Comparison of ENCODE assay signal across 8 cellular contexts in the genomic region with DNA sequence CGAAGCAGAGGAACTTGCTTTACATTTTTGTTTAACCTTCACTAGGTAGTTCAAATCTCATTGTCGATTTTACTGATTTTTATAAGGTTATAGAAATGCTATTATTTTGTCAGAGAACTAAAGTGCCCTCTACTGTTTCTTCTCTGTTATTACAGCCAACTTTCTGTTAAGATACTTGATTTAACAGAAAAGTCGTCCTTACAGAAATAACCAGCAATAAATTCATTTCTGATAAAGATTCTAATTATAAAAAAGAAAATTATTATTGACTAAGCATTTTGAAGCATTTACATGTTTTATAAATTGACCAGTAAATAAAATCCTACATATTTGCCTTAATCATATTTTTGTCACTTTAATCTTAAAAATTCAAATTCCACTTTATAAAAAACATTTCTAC.
DNase-seq lines count a peak whose midpoint lies in the region; ATAC-seq and TF ChIP-seq lines count a peak whose summit lies in the region.

No MANE protein-coding gene starts in this region.

- peak; percentile 24 for DNase-seq in COR-L47 (lab: John Stamatoyannopoulos, UW)
- peak; percentile 46 for DNase-seq in KBM-7
- peak; percentile 32 for DNase-seq in glomerular visceral epithelial cell (ENCODE audit: extremely low spot score)
- DNase-seq in thoracic aorta (ENCODE audit: low spot score), result no peak
- DNase-seq in putamen (ENCODE audit: low spot score), result no peak
- no peak for DNase-seq in A172 (ENCODE audit: low spot score)

- peaks cover 11 to 34% of the 10 kb centered on the region in 2 donors for H3K4me1 ChIP-seq in thoracic aorta (ENCODE audit: control insufficient read depth in 1 of 2, low read depth in 2 of 2)

- in situ Hi-C loops in KBM-7 (cut with MboI; ENCODE audit: low pct_unique_long_range_greater_than_20kb, low sequenced_read_pairs), result no loop called here

- H3K4me3 ChIP-seq in SU-DHL-6 (ENCODE audit: insufficient read depth, low read length, poor library complexity, severe bottlenecking), result no peak overlapping the region
- H3K4me3 ChIP-seq in thoracic aorta, result no peak overlapping the region

- no peaks in the 10 kb centered on the region for H3K9me2 ChIP-seq in SU-DHL-6 (replicated peaks; ENCODE audit: insufficient read depth, low read length)

- H3F3A ChIP-seq in SU-DHL-6 (ENCODE audit: insufficient read depth), result no peaks in the 10 kb centered on the region

- no peak overlapping the region for H3K9ac ChIP-seq in SU-DHL-6 (ENCODE audit: low read length)

- ATAC-seq in thoracic aorta (ENCODE audit: insufficient number of reproducible peaks, low FRiP score, low read depth), result no peak
- no peak for ATAC-seq in GM18867 (IDR thresholded peaks at IDR 0.05; ENCODE audit: unreplicated experiment)

- TF ChIP-seq CTCF in SU-DHL-6 (IDR thresholded peaks at IDR 0.05; ENCODE audit: insufficient read depth, low read length, poor library complexity, severe bottlenecking), result peak; percentile 56
- peak; percentile 61 for TF ChIP-seq CTCF in thoracic aorta (IDR thresholded peaks at IDR 0.05)

- H3K27me3 ChIP-seq in SU-DHL-6 (ENCODE audit: low read length) (no peaks in the 10 kb centered on the region), thoracic aorta (replicated peaks; ENCODE audit: insufficient read depth) (no peaks in the 10 kb centered on the region)

- H3K4me2 ChIP-seq in SU-DHL-6 (ENCODE audit: low read depth, low read length, poor library complexity, severe bottlenecking), result no peak overlapping the region

- H3K27ac ChIP-seq in SU-DHL-6 (ENCODE audit: low read depth, low read length) (no peak overlapping the region), thoracic aorta (no peak overlapping the region)

- H3K9me3 ChIP-seq in SU-DHL-6 (ENCODE audit: insufficient read depth, low read length), result no peaks in the 10 kb centered on the region
- H3K9me3 ChIP-seq in thoracic aorta, result no peaks in the 10 kb centered on the region

- H3K36me3 ChIP-seq in SU-DHL-6 (ENCODE audit: low read length) (no peaks in the 10 kb centered on the region), thoracic aorta (no peaks in the 10 kb centered on the region)

- H2AFZ ChIP-seq in SU-DHL-6 (ENCODE audit: low read depth, low read length, severe bottlenecking), result no peak overlapping the region

- H3K79me2 ChIP-seq in SU-DHL-6 (ENCODE audit: insufficient read depth, low read length), result no peaks in the 10 kb centered on the region

- H4K20me1 ChIP-seq in SU-DHL-6 (ENCODE audit: low read depth, low read length), result no peaks in the 10 kb centered on the region

Comparison
In these comparisons a context has a peak if more than half of its experiments do, and no peak if none do; other contexts are left out.
1. DNase-seq: peak in COR-L47 (single experiment), KBM-7 (single experiment) and glomerular visceral epithelial cell (single experiment); none in thoracic aorta (single experiment), putamen (single experiment) and A172 (single experiment).